ENCODE assay signal across 24 cellular contexts in genomic region chr2:48175656-48176055, GRCh38.
"Had no signal": no experiment of that assay in that cellular context is flagged by ENCODE, and none has a peak within 500 bp of the region (broad histone marks: within the 10 kb centered on the region; RNA-seq: fewer than 3 reads in every experiment).

No MANE protein-coding gene starts in this region.

- H3K4me3 ChIP-seq: left lung, lower lobe of right lung, neural progenitor cell, pancreas, prostate gland, sigmoid colon, suprapubic skin, thoracic aorta, tibial artery, upper lobe of right lung had no signal

- H2AFZ ChIP-seq: neural progenitor cell had no signal

- H3K36me3 ChIP-seq: left lung, lower lobe of right lung, neural progenitor cell, pancreas, prostate gland, sigmoid colon, suprapubic skin, thoracic aorta, tibial artery, upper lobe of right lung had no signal

- H3K9ac ChIP-seq: neural progenitor cell had no signal

- H3K4me2 ChIP-seq: neural progenitor cell had no signal

- ATAC-seq: left colon; left lung; lower lobe of right lung; natural killer cell; pancreas; right cardiac atrium; stimulated activated effector memory CD8-positive, alpha-beta T cell treated with anti-CD3 and anti-CD28 coated beads, Interleukin-12 subunit alpha, Interleukin-12 subunit beta, amount 100 ng/mL, for 72 hours; upper lobe of right lung had no signal

- H3K27me3 ChIP-seq: left lung, neural progenitor cell, pancreas, sigmoid colon, suprapubic skin, tibial artery, upper lobe of right lung had no signal

- H3K9me3 ChIP-seq: lower lobe of right lung, pancreas, prostate gland, sigmoid colon, suprapubic skin, thoracic aorta, tibial artery, upper lobe of right lung had no signal

- DNase-seq: hypothalamus; immature natural killer cell; kidney; left colon; left lung; lower lobe of right lung; mammary epithelial cell; naive B cell; natural killer cell; nephron progenitor cell; pancreas; posterior cingulate gyrus; retina; right cardiac atrium; sigmoid colon; stimulated activated CD4-positive, alpha-beta T cell treated with anti-CD3 and anti-CD28 coated beads, Interleukin-4, amount 100 ng/mL, for 24 hours; stimulated activated naive CD4-positive, alpha-beta T cell; tibial artery; upper lobe of right lung had no signal

- H3K27ac ChIP-seq: lower lobe of right lung, neural progenitor cell, pancreas, prostate gland, sigmoid colon, suprapubic skin, thoracic aorta, tibial artery, upper lobe of right lung had no signal

- H3K4me1 ChIP-seq: lower lobe of right lung, pancreas, prostate gland, sigmoid colon, suprapubic skin, upper lobe of right lung had no signal
